ENCODE assay signal across 18 cellular contexts in the genomic region with DNA sequence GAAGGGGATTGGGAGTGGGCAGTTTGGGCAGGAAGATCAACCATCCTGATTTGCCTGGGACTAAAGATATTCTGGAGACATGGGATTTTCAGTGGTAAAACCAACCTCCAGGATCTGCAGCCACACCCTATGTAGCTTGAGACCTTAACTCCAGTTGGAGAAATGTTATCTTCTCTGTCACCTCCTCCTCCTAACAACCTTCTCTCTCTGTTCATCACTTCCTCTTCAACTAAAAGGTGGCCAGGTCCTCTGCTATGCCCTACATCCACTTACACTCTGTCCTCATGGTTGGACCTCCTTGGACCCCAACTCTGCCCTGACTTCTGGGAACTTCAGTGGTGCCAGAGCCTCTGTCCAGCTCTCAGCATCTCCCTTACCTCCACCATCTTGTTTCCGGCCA.
"Had no signal": no experiment of that assay in that cellular context is flagged by ENCODE, and none has a peak within 500 bp of the region (broad histone marks: within the 10 kb centered on the region; RNA-seq: fewer than 3 reads in every experiment).

No MANE protein-coding gene starts in this region.

- FAIRE-seq: frontal cortex, TTC549 had no signal

- H3K4me3 ChIP-seq: heart left ventricle, ovary, tibial artery had no signal

- H3K36me3 ChIP-seq: heart left ventricle, ovary, tibial artery had no signal

- ATAC-seq: activated T-cell treated with anti-CD3 and anti-CD28 coated beads, Interleukin-2, amount 50 U/mL, for 72 hours; effector memory CD8-positive, alpha-beta T cell; heart left ventricle; stimulated activated effector memory CD8-positive, alpha-beta T cell treated with anti-CD3 and anti-CD28 coated beads, Interleukin-12 subunit alpha, Interleukin-12 subunit beta, amount 100 ng/mL, for 72 hours had no signal

- DNase-seq: activated B cell treated with CpG ODN at 0.5 μM for 24 hours; activated CD4-positive, alpha-beta T cell treated with anti-CD3 and anti-CD28 coated beads for 48 hours; activated CD8-positive, alpha-beta memory T cell treated with anti-CD3 and anti-CD28 coated beads, Interleukin-2, amount 50 U/mL, for 48 hours; activated gamma-delta T cell; activated naive CD8-positive, alpha-beta T cell treated with anti-CD3 and anti-CD28 coated beads for 36 hours; activated T-cell treated with anti-CD3 and anti-CD28 coated beads, Interleukin-2, amount 50 U/mL, for 72 hours; anterior cingulate cortex; dermis blood vessel endothelial cell; effector memory CD8-positive, alpha-beta T cell; heart left ventricle; immature natural killer cell; nephron progenitor cell; ovary; stimulated activated CD4-positive, alpha-beta T cell treated with anti-CD3 and anti-CD28 coated beads, Interleukin-12 subunit alpha, Interleukin-12 subunit beta, amount 100 ng/mL, for 4 hours; tibial artery had no signal

- H3K27me3 ChIP-seq: heart left ventricle, ovary, tibial artery had no signal

- H3K27ac ChIP-seq: heart left ventricle, ovary, tibial artery had no signal

- H3K9me3 ChIP-seq: heart left ventricle, ovary, tibial artery had no signal
